20 cellular contexts compared by ENCODE assay signal in genomic region chr20:32380745-32381144, GRCh38.
"Had no signal": no experiment of that assay in that cellular context is flagged by ENCODE, and none has a peak within 500 bp of the region (broad histone marks: within the 10 kb centered on the region; RNA-seq: fewer than 3 reads in every experiment).

No MANE protein-coding gene starts in this region.

- H3K9me3 ChIP-seq: gastrocnemius medialis, heart right ventricle, sigmoid colon had no signal

- ATAC-seq: esophagus mucosa, gastrocnemius medialis, heart right ventricle had no signal

- H3K4me3 Mint-ChIP-seq: naive B cell, nephron had no signal

- H3K27ac ChIP-seq: dorsolateral prefrontal cortex, gastrocnemius medialis, heart right ventricle, parathyroid adenoma, sigmoid colon, skin epidermis had no signal

- H3K27me3 Mint-ChIP-seq: naive B cell had no signal

- DNase-seq: cortex of kidney; dorsolateral prefrontal cortex; effector CD8-positive, alpha-beta T cell; gastrocnemius medialis; heart right ventricle; hypothalamus; kidney glomerular epithelial cell; mesendoderm; naive B cell; occipital lobe; sigmoid colon; stimulated activated CD4-positive, alpha-beta T cell treated with anti-CD3 and anti-CD28 coated beads, Interleukin-2, amount 100 ng/mL, for 24 hours; stimulated activated naive CD4-positive, alpha-beta T cell treated with Interleukin-2 at 50 U/mL for 16 hours; trophoblast cell had no signal

- H3K27me3 ChIP-seq: dorsolateral prefrontal cortex, gastrocnemius medialis, heart right ventricle, sigmoid colon had no signal

- FAIRE-seq: endometrium, islet of Langerhans had no signal

- H3K4me1 ChIP-seq: parathyroid adenoma had no signal

- H3K4me3 ChIP-seq: dorsolateral prefrontal cortex, gastrocnemius medialis, heart right ventricle, sigmoid colon, skin epidermis had no signal

- H3K9me3 Mint-ChIP-seq: naive B cell, nephron had no signal

- H3K36me3 ChIP-seq: gastrocnemius medialis had no signal
